Comparison of ENCODE assay signal across 12 cellular contexts in the genomic region with DNA sequence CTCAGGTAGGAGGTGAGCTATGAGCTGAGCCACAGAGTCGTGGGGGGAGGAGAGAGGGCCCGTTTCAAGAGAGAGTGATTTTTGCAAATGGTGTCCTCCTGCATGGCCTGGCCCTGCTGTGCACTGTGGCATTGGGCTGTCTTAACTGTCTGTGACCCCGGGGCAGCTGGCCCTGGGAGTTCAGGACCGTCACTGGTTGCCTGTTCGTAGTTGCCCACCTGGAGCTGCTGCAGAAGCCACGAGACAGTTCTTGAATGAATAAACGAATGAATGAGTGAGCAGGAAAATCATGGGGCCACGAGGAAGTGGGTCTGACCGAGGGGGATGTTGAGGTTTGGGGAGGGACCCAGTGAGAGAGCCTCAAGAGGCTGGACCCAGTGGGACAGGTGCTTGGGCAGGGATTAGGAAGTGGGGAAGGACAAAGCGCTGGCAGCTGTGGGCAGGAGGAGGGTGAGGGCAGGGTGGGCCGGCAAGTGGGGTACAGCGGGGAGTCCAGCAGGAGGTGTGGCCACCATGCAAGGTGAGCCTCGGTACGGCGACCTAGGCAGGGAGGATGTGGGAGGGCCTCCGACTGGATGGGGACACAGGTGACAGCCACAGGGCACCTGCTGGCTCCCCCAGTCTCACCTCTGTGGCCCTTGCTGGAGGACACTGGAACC. TPM values are rescaled to one million over a fixed set of nuclear protein-coding genes. Genes with fewer than 3 reads are reported as not detected.
A peak's percentile ranks its signal among the peaks of the same experiment; 100 is the strongest.
DNase-seq lines count a peak whose midpoint lies in the region; ATAC-seq and TF ChIP-seq lines count a peak whose summit lies in the region.
"Had no signal": no experiment of that assay in that cellular context is flagged by ENCODE, and none has a peak within 500 bp of the region (broad histone marks: within the 10 kb centered on the region; RNA-seq: fewer than 3 reads in every experiment).

No MANE protein-coding gene starts in this region.

- H3K4me3 Mint-ChIP-seq in dendritic cell treated with granulocyte-macrophage colony-stimulating factor and Interleukin-4, amounts not matched to agents 40 ng/mL and 50 ng/mL, for 4 days: no peak overlapping the region

- H3K36me3 ChIP-seq in Peyer's patch (no peaks in the 10 kb centered on the region), stomach (no peaks in the 10 kb centered on the region)

- H3K27ac Mint-ChIP-seq in dendritic cell treated with granulocyte-macrophage colony-stimulating factor and Interleukin-4, amounts not matched to agents 40 ng/mL and 50 ng/mL, for 4 days: peak overlapping the region; percentile 20

- TF ChIP-seq EP300 in stomach (IDR thresholded peaks at IDR 0.05): no peak

- peaks cover 0 to 23% (median 15%) of the 10 kb centered on the region in 4 donors for H3K4me1 ChIP-seq in Peyer's patch
- H3K4me1 ChIP-seq in stomach: peaks cover 50 to 77% (median 62%) of the 10 kb centered on the region in 4 donors

- TF ChIP-seq CTCF in Peyer's patch (IDR thresholded peaks at IDR 0.05) (no peak), stomach (IDR thresholded peaks at IDR 0.05) (no peak), GM13977 (IDR thresholded peaks at IDR 0.05; ENCODE audit: extremely low read depth, insufficient read depth, missing control alignments) (no peak)

- H3K4me3 ChIP-seq in Peyer's patch: no peak overlapping the region
- H3K4me3 ChIP-seq in stomach: no peak overlapping the region

- in situ Hi-C loops in GM13977 (cut with MboI; ENCODE audit: low pct_unique_long_range_greater_than_20kb, low sequenced_read_pairs, unreplicated experiment): no loop called here

- peaks cover 40% of the 10 kb centered on the region for H3K4me1 Mint-ChIP-seq in dendritic cell treated with granulocyte-macrophage colony-stimulating factor and Interleukin-4, amounts not matched to agents 40 ng/mL and 50 ng/mL, for 4 days (ENCODE audit: low read depth)

- H3K36me3 Mint-ChIP-seq in dendritic cell treated with granulocyte-macrophage colony-stimulating factor and Interleukin-4, amounts not matched to agents 40 ng/mL and 50 ng/mL, for 4 days (ENCODE audit: low read depth): no peaks in the 10 kb centered on the region

- H3K9me3 ChIP-seq in Peyer's patch: no peaks in the 10 kb centered on the region
- no peaks in the 10 kb centered on the region for H3K9me3 ChIP-seq in stomach

- intact Hi-C loops in dendritic cell treated with granulocyte-macrophage colony-stimulating factor and Interleukin-4, amounts not matched to agents 40 ng/mL and 50 ng/mL, for 4 days (cut with micrococcal nuclease): no loop called here
- intact Hi-C loops in stomach (cut with DNase I; ENCODE audit: low total_unique reads): no loop called here

- no peak for TF ChIP-seq POLR2A in Peyer's patch (IDR thresholded peaks at IDR 0.05)
- no peak for TF ChIP-seq POLR2A in stomach (IDR thresholded peaks at IDR 0.05)

- H3K27me3 Mint-ChIP-seq in dendritic cell treated with granulocyte-macrophage colony-stimulating factor and Interleukin-4, amounts not matched to agents 40 ng/mL and 50 ng/mL, for 4 days: peaks cover 35% of the 10 kb centered on the region

- H3K27me3 ChIP-seq in Peyer's patch: no peaks in the 10 kb centered on the region
- H3K27me3 ChIP-seq in stomach: no peaks in the 10 kb centered on the region

- peak; percentile 36 for DNase-seq in activated T-cell treated with anti-CD3 and anti-CD28 coated beads, Interleukin-2, amount 50 U/mL, for 1 hour
- no peak for DNase-seq in activated T-cell treated with anti-CD3 and anti-CD28 coated beads, Interleukin-2, amount 50 U/mL, for 48 hours
- DNase-seq in Peyer's patch: peak in 2 of 3 donors; percentile 25 to 43
- DNase-seq in stomach: peak; percentile 22
- no peak for DNase-seq in GM13977 (ENCODE audit: low spot score)
- DNase-seq: midbrain, NCI-H1436 treated with DMSO at 0.1 percent for 48 hours, RPMI8226, small intestine had no signal

- H3K9me3 Mint-ChIP-seq in dendritic cell treated with granulocyte-macrophage colony-stimulating factor and Interleukin-4, amounts not matched to agents 40 ng/mL and 50 ng/mL, for 4 days: no peaks in the 10 kb centered on the region

- 72 to 87% (median 77%) methylated on average over 16 of the region's 16 CpGs for WGBS in stomach, 5 donors

- ATAC-seq in HG02623 (IDR thresholded peaks at IDR 0.05; ENCODE audit: unreplicated experiment): no peak
- no peak for ATAC-seq in HG03280 (IDR thresholded peaks at IDR 0.05; ENCODE audit: unreplicated experiment)

- H3K27ac ChIP-seq in Peyer's patch (peak overlapping the region in 1 of 4 donors; percentile 8), stomach (peak overlapping the region in 1 of 5 donors; percentile 34)

RNA-seq across cellular contexts. Expression of gene RGS12, which starts 10.1 kb away (rescaled TPM):
- 10 to 100 TPM; 24.3 to 36.5 (median 35.3) TPM for total RNA-seq in Peyer's patch
- total RNA-seq in stomach: 10 to 100 TPM in 2 of 5 donors, 1 to 10 TPM in 3; 3.5 to 51.8 (median 9.0) TPM
- 10 to 100 TPM; 18.9 to 35.2 (median 20.5) TPM for polyA plus RNA-seq in stomach

RNA-seq across cellular contexts. Expression of gene MSANTD1, which starts 54.0 kb away (rescaled TPM):
- total RNA-seq in Peyer's patch (1 to 10 TPM in 3 of 4 donors, under 1 TPM in 1; 0.35 to 2.5 (median 1.5) TPM), stomach (1 to 10 TPM in 4 of 5 donors, not detected in 1; 1.7 to 5.8 (median 4.1) TPM)
- 1 to 10 TPM in 1 of 3 donors, under 1 TPM in 1, not detected in 1; 0.31 to 1.1 TPM for polyA plus RNA-seq in stomach

Comparison
In these comparisons a context has a peak if more than half of its experiments do, and no peak if none do; other contexts are left out.
1. DNase-seq: peak in activated T-cell treated with anti-CD3 and anti-CD28 coated beads, Interleukin-2, amount 50 U/mL, for 1 hour (single experiment), Peyer's patch (2 of 3) and stomach (single experiment); none in activated T-cell treated with anti-CD3 and anti-CD28 coated beads, Interleukin-2, amount 50 U/mL, for 48 hours (0 of 2) and GM13977 (single experiment).